18 cellular contexts compared by ENCODE assay signal in genomic region chr20:51446230-51446629, GRCh38.
A peak's percentile ranks its signal among the peaks of the same experiment; 100 is the strongest.
DNase-seq lines count a peak whose midpoint lies in the region; ATAC-seq, FAIRE-seq and TF ChIP-seq lines count a peak whose summit lies in the region.
"Had no signal": no experiment of that assay in that cellular context is flagged by ENCODE, and none has a peak within 500 bp of the region (broad histone marks: within the 10 kb centered on the region; RNA-seq: fewer than 3 reads in every experiment).

No MANE protein-coding gene starts in this region.

- no peak for TF ChIP-seq POLR2A in transverse colon (IDR thresholded peaks at IDR 0.05)

- no peaks in the 10 kb centered on the region for H4K20me1 ChIP-seq in astrocyte (ENCODE audit: insufficient read depth, low read length)

- TF ChIP-seq CTCF in activated CD8-positive, alpha-beta T cell treated with anti-CD3 and anti-CD28 coated beads for 36 hours (IDR thresholded peaks at IDR 0.05), result no peak
- TF ChIP-seq CTCF in astrocyte (IDR thresholded peaks at IDR 0.05; ENCODE audit: insufficient read depth, low read depth, low read length) (no peak), transverse colon (IDR thresholded peaks at IDR 0.05) (no peak)

- peak overlapping the region; percentile 16 for H3K27ac Mint-ChIP-seq in activated CD8-positive, alpha-beta T cell treated with anti-CD3 and anti-CD28 coated beads for 36 hours
- H3K27ac Mint-ChIP-seq in activated CD8-positive, alpha-beta T cell treated with anti-CD3 and anti-CD28 coated beads, Interleukin-2, amount 10 ng/mL, durations not matched to agents 7 days and 5 days, result no peak overlapping the region
- peak overlapping the region; percentile 99 for H3K27ac Mint-ChIP-seq in astrocyte (ENCODE audit: unreplicated experiment)

- H3K27me3 ChIP-seq in astrocyte (ENCODE audit: insufficient read depth, low read length) (no peaks in the 10 kb centered on the region), mucosa of rectum (ENCODE audit: control insufficient read depth in 2 of 2, insufficient read depth in 2 of 2, low read length in 2 of 2) (no peaks in the 10 kb centered on the region), transverse colon (no peaks in the 10 kb centered on the region)
- H3K27me3 ChIP-seq: MG63 had no signal

- peak overlapping the region; percentile 38 for H3K4me3 ChIP-seq in astrocyte (ENCODE audit: insufficient read depth, low read depth, low read length)
- no peak overlapping the region for H3K4me3 ChIP-seq in mucosa of rectum (ENCODE audit: low read length in 2 of 2)
- H3K4me3 ChIP-seq in transverse colon, result no peak overlapping the region
- H3K4me3 ChIP-seq: MG63 had no signal

- H3K4me3 Mint-ChIP-seq in activated CD8-positive, alpha-beta T cell treated with anti-CD3 and anti-CD28 coated beads for 36 hours, result no peak overlapping the region
- H3K4me3 Mint-ChIP-seq in activated CD8-positive, alpha-beta T cell treated with anti-CD3 and anti-CD28 coated beads, Interleukin-2, amount 10 ng/mL, durations not matched to agents 7 days and 5 days, result no peak overlapping the region
- peak overlapping the region; percentile 58 for H3K4me3 Mint-ChIP-seq in astrocyte (ENCODE audit: unreplicated experiment)
- H3K4me3 Mint-ChIP-seq: brain had no signal

- in situ Hi-C loops in transverse colon (cut with MboI; ENCODE audit: low pct_ligation_motif_present in 1 of 4, low pct_unique_long_range_greater_than_20kb in 1 of 4, low sequenced_read_pairs in 3 of 4), result no loop called here

- 85% methylated on average over 2 of the region's 2 CpGs; no CpG with 5 or more reads in 1 of the 2 donors for WGBS in transverse colon (ENCODE audit: low coverage in 1 of 2), 2 donors

- H3K9me3 Mint-ChIP-seq in activated CD8-positive, alpha-beta T cell treated with anti-CD3 and anti-CD28 coated beads for 36 hours, result no peaks in the 10 kb centered on the region
- H3K9me3 Mint-ChIP-seq in activated CD8-positive, alpha-beta T cell treated with anti-CD3 and anti-CD28 coated beads, Interleukin-2, amount 10 ng/mL, durations not matched to agents 7 days and 5 days (ENCODE audit: insufficient read depth), result no peaks in the 10 kb centered on the region
- H3K9me3 Mint-ChIP-seq in astrocyte (ENCODE audit: unreplicated experiment), result no peaks in the 10 kb centered on the region

- no peaks in the 10 kb centered on the region for H3K27me3 Mint-ChIP-seq in activated CD8-positive, alpha-beta T cell treated with anti-CD3 and anti-CD28 coated beads for 36 hours
- no peaks in the 10 kb centered on the region for H3K27me3 Mint-ChIP-seq in activated CD8-positive, alpha-beta T cell treated with anti-CD3 and anti-CD28 coated beads, Interleukin-2, amount 10 ng/mL, durations not matched to agents 7 days and 5 days (ENCODE audit: low read depth)
- H3K27me3 Mint-ChIP-seq in astrocyte (ENCODE audit: low read depth, unreplicated experiment), result no peaks in the 10 kb centered on the region

- H3K79me2 ChIP-seq in astrocyte (ENCODE audit: insufficient read depth, low read length), result no peaks in the 10 kb centered on the region

- FAIRE-seq in astrocyte (lab: Jason Lieb, UNC), result no peak

- H3K4me2 ChIP-seq in astrocyte (ENCODE audit: low read length), result peak overlapping the region; percentile 77

- peaks cover 33% of the 10 kb centered on the region for H3K4me1 Mint-ChIP-seq in activated CD8-positive, alpha-beta T cell treated with anti-CD3 and anti-CD28 coated beads for 36 hours (ENCODE audit: low read depth)
- H3K4me1 Mint-ChIP-seq in activated CD8-positive, alpha-beta T cell treated with anti-CD3 and anti-CD28 coated beads, Interleukin-2, amount 10 ng/mL, durations not matched to agents 7 days and 5 days (ENCODE audit: low read depth), result peaks cover 27% of the 10 kb centered on the region
- peaks cover 39% of the 10 kb centered on the region for H3K4me1 Mint-ChIP-seq in astrocyte (ENCODE audit: low read depth, unreplicated experiment)

- peaks cover 28% of the 10 kb centered on the region for H3K4me1 ChIP-seq in astrocyte (ENCODE audit: insufficient read depth, low read length)
- no peaks in the 10 kb centered on the region for H3K4me1 ChIP-seq in mucosa of rectum (ENCODE audit: control insufficient read depth in 2 of 2, insufficient read depth in 2 of 2, low read length in 2 of 2)
- H3K4me1 ChIP-seq in transverse colon, result peaks cover 0 to 42% (median 14%) of the 10 kb centered on the region in 4 donors

- no peaks in the 10 kb centered on the region for H3K9me3 ChIP-seq in astrocyte (ENCODE audit: insufficient read depth, low read depth, low read length)
- H3K9me3 ChIP-seq in mucosa of rectum (ENCODE audit: control insufficient read depth in 2 of 2, low read length in 2 of 2), result no peaks in the 10 kb centered on the region
- H3K9me3 ChIP-seq in transverse colon, result no peaks in the 10 kb centered on the region
- H3K9me3 ChIP-seq: MG63, thoracic aorta had no signal

- peaks cover 58% of the 10 kb centered on the region for H3K36me3 Mint-ChIP-seq in activated CD8-positive, alpha-beta T cell treated with anti-CD3 and anti-CD28 coated beads for 36 hours (ENCODE audit: low read depth)
- peaks cover 66% of the 10 kb centered on the region for H3K36me3 Mint-ChIP-seq in activated CD8-positive, alpha-beta T cell treated with anti-CD3 and anti-CD28 coated beads, Interleukin-2, amount 10 ng/mL, durations not matched to agents 7 days and 5 days (ENCODE audit: low read depth)
- peaks cover 2% of the 10 kb centered on the region for H3K36me3 Mint-ChIP-seq in astrocyte (ENCODE audit: low read depth, unreplicated experiment)
- H3K36me3 Mint-ChIP-seq: brain had no signal

- no peak for TF ChIP-seq EP300 in transverse colon (IDR thresholded peaks at IDR 0.05; ENCODE audit: low read depth)

- no peak for ATAC-seq in activated CD8-positive, alpha-beta T cell treated with anti-CD3 and anti-CD28 coated beads for 36 hours
- ATAC-seq in activated CD8-positive, alpha-beta T cell treated with anti-CD3 and anti-CD28 coated beads, Interleukin-2, amount 10 ng/mL, durations not matched to agents 7 days and 5 days, result no peak
- ATAC-seq in GM18867 (IDR thresholded peaks at IDR 0.05; ENCODE audit: unreplicated experiment) (no peak), HG03439 (IDR thresholded peaks at IDR 0.05; ENCODE audit: unreplicated experiment) (no peak)
- ATAC-seq: Right ventricle myocardium inferior had no signal

- intact Hi-C loops in activated CD8-positive, alpha-beta T cell treated with anti-CD3 and anti-CD28 coated beads for 36 hours (cut with micrococcal nuclease), result no loop called here
- intact Hi-C loops in transverse colon (cut with DNase I; ENCODE audit: low total_unique reads), result loop anchor here (10.0 kb wide), 1 partner anchor 119 kb away; no protein-coding TSS in a partner anchor

- POLR2A ChIA-PET in activated CD8-positive, alpha-beta T cell treated with anti-CD3 and anti-CD28 coated beads for 36 hours (lab: Charles Lee), result no interaction called here
- POLR2A ChIA-PET in activated CD8-positive, alpha-beta T cell treated with anti-CD3 and anti-CD28 coated beads, Interleukin-2, amount 10 ng/mL, durations not matched to agents 7 days and 5 days (lab: Charles Lee), result no interaction called here

- H3K27ac ChIP-seq in astrocyte (ENCODE audit: low read depth, low read length) (peak overlapping the region; percentile 94), mucosa of rectum (ENCODE audit: low read depth in 2 of 2, low read length in 2 of 2) (peak overlapping the region; percentile 12 to 35), transverse colon (peak overlapping the region; percentile 33 to 59 (median 52)), substantia nigra (ENCODE audit: low read depth, low read length, poor library complexity, severe bottlenecking) (no peak overlapping the region)

- H3K9ac ChIP-seq in astrocyte (ENCODE audit: low read length) (peak overlapping the region; percentile 84), mucosa of rectum (ENCODE audit: low read depth in 1 of 2, low read length in 2 of 2) (no peak overlapping the region)

- no peak for DNase-seq in activated CD8-positive, alpha-beta T cell treated with anti-CD3 and anti-CD28 coated beads for 36 hours
- DNase-seq in activated CD8-positive, alpha-beta T cell treated with anti-CD3 and anti-CD28 coated beads, Interleukin-2, amount 10 ng/mL, durations not matched to agents 7 days and 5 days, result no peak
- DNase-seq in astrocyte (ENCODE audit: low read depth) (no peak), transverse colon (no peak), substantia nigra (lab: John Stamatoyannopoulos, UW) (no peak)
- DNase-seq: activated CD4-positive, alpha-beta T cell treated with anti-CD3 and anti-CD28 coated beads, Interleukin-2, amount 50 U/mL, for 48 hours; activated effector memory CD4-positive, alpha-beta T cell treated with Interleukin-2 at 50 U/mL for 16 hours; GDM1; midbrain; NCI-H2081; posterior cingulate gyrus had no signal

- peaks cover 2% of the 10 kb centered on the region for H3K36me3 ChIP-seq in astrocyte (ENCODE audit: insufficient read depth, low read length)
- no peaks in the 10 kb centered on the region for H3K36me3 ChIP-seq in mucosa of rectum (ENCODE audit: control insufficient read depth in 2 of 2, insufficient read depth in 2 of 2, low read length in 2 of 2)
- H3K36me3 ChIP-seq in transverse colon, result no peaks in the 10 kb centered on the region
- H3K36me3 ChIP-seq: MG63, thoracic aorta had no signal

- no peak overlapping the region for H2AFZ ChIP-seq in astrocyte (ENCODE audit: low read depth, low read length)

- CTCF ChIA-PET in activated CD8-positive, alpha-beta T cell treated with anti-CD3 and anti-CD28 coated beads for 36 hours (lab: Charles Lee), result interaction anchor here (1.3 kb wide), 1 partner anchor 149 kb away, joined by 5 read pairs; no protein-coding TSS in a partner anchor
- CTCF ChIA-PET in activated CD8-positive, alpha-beta T cell treated with anti-CD3 and anti-CD28 coated beads, Interleukin-2, amount 10 ng/mL, durations not matched to agents 7 days and 5 days (lab: Charles Lee), result no interaction called here
